In the genomic region with DNA sequence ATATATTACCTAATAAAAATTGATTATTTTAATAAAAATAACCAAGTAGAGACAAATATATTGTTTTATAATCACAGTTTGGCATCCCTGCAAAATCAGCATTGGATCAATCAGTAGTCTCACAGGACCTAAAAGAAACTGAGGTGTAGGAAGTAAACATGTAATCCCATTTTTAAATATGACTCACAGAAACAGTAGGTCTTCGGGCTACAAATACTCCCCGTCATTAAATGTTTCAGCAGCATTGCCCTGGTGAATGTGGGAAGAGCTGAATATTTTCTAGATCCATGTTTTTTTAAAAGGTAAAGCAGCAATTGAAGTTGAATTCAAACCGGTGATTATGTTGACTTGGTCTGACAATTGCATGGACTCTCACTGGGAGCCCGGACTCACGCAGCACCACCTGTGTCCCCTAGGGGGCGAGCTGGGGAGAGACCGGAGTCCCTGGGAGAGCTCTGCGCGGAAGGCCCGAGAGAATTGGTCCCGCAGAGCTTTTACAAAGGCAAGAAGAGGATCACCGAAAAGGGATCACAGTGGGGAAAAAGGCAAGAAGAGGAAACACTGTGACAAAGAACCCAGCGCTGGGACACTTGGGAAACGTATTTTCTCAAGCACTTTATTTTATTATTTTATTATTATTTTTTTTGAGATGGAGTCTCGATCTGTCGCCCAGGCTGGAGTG, we compare ENCODE assay signal across 1 cellular context.
A peak's percentile ranks its signal among the peaks of the same experiment; 100 is the strongest.
TF ChIP-seq lines count a peak whose summit lies in the region.

No MANE protein-coding gene starts in this region.

TF ChIP-seq in GM12878, 131 proteins besides CTCF, POLR2A, EP300 and RAD21 (continued from another document and continues in another):
- TF ChIP-seq, protein P1, sequence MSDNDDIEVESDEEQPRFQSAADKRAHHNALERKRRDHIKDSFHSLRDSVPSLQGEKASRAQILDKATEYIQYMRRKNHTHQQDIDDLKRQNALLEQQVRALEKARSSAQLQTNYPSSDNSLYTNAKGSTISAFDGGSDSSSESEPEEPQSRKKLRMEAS (IDR thresholded peaks at IDR 0.05; ENCODE audit: low read depth, low read length), result no peak
- TF ChIP-seq NBN (IDR thresholded peaks at IDR 0.05) (peak; percentile 57; the same call in 1 of the 2 replicates), IKZF1 (conservative IDR thresholded peaks at IDR 0.05) (peak; percentile 49), CHD2 (IDR thresholded peaks at IDR 0.05; ENCODE audit: borderline replicate concordance, low read depth, low read length) (0 out of 2 replicates have a peak, but pooled peaks have one; percentile 31), DPF2 (IDR thresholded peaks at IDR 0.05) (peak; percentile 23; the same call in 1 of the 2 replicates), JUNB (IDR thresholded peaks at IDR 0.05) (peak; percentile 18; the same call in 1 of the 2 replicates), CBFB (IDR thresholded peaks at IDR 0.05; ENCODE audit: low read depth) (0 out of 2 replicates have a peak, but pooled peaks have one; percentile 27), MTA3 (IDR thresholded peaks at IDR 0.05; ENCODE audit: borderline replicate concordance, low read length) (no peak), ZSCAN29 (IDR thresholded peaks at IDR 0.05) (no peak), BHLHE40 (IDR thresholded peaks at IDR 0.05; ENCODE audit: borderline replicate concordance in 1 of 2, low read depth in 2 of 2, low read length in 1 of 2) (peak; percentile 21 to 46; a peak in 2 of 4 replicates), EGR1 (IDR thresholded peaks at IDR 0.05; ENCODE audit: borderline replicate concordance in 1 of 2, low read depth in 2 of 2, low read length in 2 of 2) (no peak), RB1 (IDR thresholded peaks at IDR 0.05; ENCODE audit: borderline replicate concordance) (peak; percentile 41; the same call in 1 of the 2 replicates), MEF2A (IDR thresholded peaks at IDR 0.05; ENCODE audit: insufficient read depth, low read depth, low read length) (no peak), RCOR1 (conservative IDR thresholded peaks at IDR 0.05; ENCODE audit: low read depth, low read length) (0 out of 2 replicates have a peak, but pooled peaks have one; percentile 7), TCF3 (IDR thresholded peaks at IDR 0.05; ENCODE audit: borderline replicate concordance, insufficient read depth, low read depth, low read length) (peak; percentile 44; the same call in 1 of the 2 replicates), YY1 (IDR thresholded peaks at IDR 0.05; ENCODE audit: low read depth, low read length) (peak; percentile 65), MXI1 (IDR thresholded peaks at IDR 0.05; ENCODE audit: low read depth, low read length) (0 out of 2 replicates have a peak, but pooled peaks have one; percentile 25), GABPA (IDR thresholded peaks at IDR 0.05; ENCODE audit: low read depth) (no peak), NFYA (IDR thresholded peaks at IDR 0.05; ENCODE audit: borderline replicate concordance, low read depth, low read length) (no peak), SP1 (IDR thresholded peaks at IDR 0.05; ENCODE audit: low read depth, low read length) (peak; percentile 32), LARP7 (IDR thresholded peaks at IDR 0.05) (peak; percentile 30; the same call in 1 of the 2 replicates), RAD51 (IDR thresholded peaks at IDR 0.05) (peak; percentile 3; the same call in 1 of the 2 replicates), TCF12 (IDR thresholded peaks at IDR 0.05; ENCODE audit: low read depth, low read length) (0 out of 2 replicates have a peak, but pooled peaks have one; percentile 22), CBX5 (IDR thresholded peaks at IDR 0.05; ENCODE audit: low read depth) (0 out of 2 replicates have a peak, but pooled peaks have one; percentile 60), EED (IDR thresholded peaks at IDR 0.05; ENCODE audit: low read depth) (0 out of 2 replicates have a peak, but pooled peaks have one; percentile 27)
- TF ChIP-seq, protein P2, sequence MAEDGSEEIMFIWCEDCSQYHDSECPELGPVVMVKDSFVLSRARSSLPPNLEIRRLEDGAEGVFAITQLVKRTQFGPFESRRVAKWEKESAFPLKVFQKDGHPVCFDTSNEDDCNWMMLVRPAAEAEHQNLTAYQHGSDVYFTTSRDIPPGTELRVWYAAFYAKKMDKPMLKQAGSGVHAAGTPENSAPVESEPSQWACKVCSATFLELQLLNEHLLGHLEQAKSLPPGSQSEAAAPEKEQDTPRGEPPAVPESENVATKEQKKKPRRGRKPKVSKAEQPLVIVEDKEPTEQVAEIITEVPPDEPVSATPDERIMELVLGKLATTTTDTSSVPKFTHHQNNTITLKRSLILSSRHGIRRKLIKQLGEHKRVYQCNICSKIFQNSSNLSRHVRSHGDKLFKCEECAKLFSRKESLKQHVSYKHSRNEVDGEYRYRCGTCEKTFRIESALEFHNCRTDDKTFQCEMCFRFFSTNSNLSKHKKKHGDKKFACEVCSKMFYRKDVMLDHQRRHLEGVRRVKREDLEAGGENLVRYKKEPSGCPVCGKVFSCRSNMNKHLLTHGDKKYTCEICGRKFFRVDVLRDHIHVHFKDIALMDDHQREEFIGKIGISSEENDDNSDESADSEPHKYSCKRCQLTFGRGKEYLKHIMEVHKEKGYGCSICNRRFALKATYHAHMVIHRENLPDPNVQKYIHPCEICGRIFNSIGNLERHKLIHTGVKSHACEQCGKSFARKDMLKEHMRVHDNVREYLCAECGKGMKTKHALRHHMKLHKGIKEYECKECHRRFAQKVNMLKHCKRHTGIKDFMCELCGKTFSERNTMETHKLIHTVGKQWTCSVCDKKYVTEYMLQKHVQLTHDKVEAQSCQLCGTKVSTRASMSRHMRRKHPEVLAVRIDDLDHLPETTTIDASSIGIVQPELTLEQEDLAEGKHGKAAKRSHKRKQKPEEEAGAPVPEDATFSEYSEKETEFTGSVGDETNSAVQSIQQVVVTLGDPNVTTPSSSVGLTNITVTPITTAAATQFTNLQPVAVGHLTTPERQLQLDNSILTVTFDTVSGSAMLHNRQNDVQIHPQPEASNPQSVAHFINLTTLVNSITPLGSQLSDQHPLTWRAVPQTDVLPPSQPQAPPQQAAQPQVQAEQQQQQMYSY (CRISPR knock-in tag; IDR thresholded peaks at IDR 0.05), result no peak
- TF ChIP-seq, protein P3, sequence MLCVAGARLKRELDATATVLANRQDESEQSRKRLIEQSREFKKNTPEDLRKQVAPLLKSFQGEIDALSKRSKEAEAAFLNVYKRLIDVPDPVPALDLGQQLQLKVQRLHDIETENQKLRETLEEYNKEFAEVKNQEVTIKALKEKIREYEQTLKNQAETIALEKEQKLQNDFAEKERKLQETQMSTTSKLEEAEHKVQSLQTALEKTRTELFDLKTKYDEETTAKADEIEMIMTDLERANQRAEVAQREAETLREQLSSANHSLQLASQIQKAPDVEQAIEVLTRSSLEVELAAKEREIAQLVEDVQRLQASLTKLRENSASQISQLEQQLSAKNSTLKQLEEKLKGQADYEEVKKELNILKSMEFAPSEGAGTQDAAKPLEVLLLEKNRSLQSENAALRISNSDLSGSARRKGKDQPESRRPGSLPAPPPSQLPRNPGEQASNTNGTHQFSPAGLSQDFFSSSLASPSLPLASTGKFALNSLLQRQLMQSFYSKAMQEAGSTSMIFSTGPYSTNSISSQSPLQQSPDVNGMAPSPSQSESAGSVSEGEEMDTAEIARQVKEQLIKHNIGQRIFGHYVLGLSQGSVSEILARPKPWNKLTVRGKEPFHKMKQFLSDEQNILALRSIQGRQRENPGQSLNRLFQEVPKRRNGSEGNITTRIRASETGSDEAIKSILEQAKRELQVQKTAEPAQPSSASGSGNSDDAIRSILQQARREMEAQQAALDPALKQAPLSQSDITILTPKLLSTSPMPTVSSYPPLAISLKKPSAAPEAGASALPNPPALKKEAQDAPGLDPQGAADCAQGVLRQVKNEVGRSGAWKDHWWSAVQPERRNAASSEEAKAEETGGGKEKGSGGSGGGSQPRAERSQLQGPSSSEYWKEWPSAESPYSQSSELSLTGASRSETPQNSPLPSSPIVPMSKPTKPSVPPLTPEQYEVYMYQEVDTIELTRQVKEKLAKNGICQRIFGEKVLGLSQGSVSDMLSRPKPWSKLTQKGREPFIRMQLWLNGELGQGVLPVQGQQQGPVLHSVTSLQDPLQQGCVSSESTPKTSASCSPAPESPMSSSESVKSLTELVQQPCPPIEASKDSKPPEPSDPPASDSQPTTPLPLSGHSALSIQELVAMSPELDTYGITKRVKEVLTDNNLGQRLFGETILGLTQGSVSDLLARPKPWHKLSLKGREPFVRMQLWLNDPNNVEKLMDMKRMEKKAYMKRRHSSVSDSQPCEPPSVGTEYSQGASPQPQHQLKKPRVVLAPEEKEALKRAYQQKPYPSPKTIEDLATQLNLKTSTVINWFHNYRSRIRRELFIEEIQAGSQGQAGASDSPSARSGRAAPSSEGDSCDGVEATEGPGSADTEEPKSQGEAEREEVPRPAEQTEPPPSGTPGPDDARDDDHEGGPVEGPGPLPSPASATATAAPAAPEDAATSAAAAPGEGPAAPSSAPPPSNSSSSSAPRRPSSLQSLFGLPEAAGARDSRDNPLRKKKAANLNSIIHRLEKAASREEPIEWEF (IDR thresholded peaks at IDR 0.05; ENCODE audit: insufficient replicate concordance, low read depth, low read length), result no peak
- TF ChIP-seq, protein P4, sequence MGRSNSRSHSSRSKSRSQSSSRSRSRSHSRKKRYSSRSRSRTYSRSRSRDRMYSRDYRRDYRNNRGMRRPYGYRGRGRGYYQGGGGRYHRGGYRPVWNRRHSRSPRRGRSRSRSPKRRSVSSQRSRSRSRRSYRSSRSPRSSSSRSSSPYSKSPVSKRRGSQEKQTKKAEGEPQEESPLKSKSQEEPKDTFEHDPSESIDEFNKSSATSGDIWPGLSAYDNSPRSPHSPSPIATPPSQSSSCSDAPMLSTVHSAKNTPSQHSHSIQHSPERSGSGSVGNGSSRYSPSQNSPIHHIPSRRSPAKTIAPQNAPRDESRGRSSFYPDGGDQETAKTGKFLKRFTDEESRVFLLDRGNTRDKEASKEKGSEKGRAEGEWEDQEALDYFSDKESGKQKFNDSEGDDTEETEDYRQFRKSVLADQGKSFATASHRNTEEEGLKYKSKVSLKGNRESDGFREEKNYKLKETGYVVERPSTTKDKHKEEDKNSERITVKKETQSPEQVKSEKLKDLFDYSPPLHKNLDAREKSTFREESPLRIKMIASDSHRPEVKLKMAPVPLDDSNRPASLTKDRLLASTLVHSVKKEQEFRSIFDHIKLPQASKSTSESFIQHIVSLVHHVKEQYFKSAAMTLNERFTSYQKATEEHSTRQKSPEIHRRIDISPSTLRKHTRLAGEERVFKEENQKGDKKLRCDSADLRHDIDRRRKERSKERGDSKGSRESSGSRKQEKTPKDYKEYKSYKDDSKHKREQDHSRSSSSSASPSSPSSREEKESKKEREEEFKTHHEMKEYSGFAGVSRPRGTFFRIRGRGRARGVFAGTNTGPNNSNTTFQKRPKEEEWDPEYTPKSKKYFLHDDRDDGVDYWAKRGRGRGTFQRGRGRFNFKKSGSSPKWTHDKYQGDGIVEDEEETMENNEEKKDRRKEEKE (IDR thresholded peaks at IDR 0.05), result no peak
- TF ChIP-seq, protein P5, sequence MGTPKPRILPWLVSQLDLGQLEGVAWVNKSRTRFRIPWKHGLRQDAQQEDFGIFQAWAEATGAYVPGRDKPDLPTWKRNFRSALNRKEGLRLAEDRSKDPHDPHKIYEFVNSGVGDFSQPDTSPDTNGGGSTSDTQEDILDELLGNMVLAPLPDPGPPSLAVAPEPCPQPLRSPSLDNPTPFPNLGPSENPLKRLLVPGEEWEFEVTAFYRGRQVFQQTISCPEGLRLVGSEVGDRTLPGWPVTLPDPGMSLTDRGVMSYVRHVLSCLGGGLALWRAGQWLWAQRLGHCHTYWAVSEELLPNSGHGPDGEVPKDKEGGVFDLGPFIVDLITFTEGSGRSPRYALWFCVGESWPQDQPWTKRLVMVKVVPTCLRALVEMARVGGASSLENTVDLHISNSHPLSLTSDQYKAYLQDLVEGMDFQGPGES (IDR thresholded peaks at IDR 0.05), result no peak
- TF ChIP-seq, protein P6, sequence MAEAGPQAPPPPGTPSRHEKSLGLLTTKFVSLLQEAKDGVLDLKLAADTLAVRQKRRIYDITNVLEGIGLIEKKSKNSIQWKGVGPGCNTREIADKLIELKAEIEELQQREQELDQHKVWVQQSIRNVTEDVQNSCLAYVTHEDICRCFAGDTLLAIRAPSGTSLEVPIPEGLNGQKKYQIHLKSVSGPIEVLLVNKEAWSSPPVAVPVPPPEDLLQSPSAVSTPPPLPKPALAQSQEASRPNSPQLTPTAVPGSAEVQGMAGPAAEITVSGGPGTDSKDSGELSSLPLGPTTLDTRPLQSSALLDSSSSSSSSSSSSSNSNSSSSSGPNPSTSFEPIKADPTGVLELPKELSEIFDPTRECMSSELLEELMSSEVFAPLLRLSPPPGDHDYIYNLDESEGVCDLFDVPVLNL (IDR thresholded peaks at IDR 0.05; ENCODE audit: low read depth, low read length), result no peak
- TF ChIP-seq, protein P7, sequence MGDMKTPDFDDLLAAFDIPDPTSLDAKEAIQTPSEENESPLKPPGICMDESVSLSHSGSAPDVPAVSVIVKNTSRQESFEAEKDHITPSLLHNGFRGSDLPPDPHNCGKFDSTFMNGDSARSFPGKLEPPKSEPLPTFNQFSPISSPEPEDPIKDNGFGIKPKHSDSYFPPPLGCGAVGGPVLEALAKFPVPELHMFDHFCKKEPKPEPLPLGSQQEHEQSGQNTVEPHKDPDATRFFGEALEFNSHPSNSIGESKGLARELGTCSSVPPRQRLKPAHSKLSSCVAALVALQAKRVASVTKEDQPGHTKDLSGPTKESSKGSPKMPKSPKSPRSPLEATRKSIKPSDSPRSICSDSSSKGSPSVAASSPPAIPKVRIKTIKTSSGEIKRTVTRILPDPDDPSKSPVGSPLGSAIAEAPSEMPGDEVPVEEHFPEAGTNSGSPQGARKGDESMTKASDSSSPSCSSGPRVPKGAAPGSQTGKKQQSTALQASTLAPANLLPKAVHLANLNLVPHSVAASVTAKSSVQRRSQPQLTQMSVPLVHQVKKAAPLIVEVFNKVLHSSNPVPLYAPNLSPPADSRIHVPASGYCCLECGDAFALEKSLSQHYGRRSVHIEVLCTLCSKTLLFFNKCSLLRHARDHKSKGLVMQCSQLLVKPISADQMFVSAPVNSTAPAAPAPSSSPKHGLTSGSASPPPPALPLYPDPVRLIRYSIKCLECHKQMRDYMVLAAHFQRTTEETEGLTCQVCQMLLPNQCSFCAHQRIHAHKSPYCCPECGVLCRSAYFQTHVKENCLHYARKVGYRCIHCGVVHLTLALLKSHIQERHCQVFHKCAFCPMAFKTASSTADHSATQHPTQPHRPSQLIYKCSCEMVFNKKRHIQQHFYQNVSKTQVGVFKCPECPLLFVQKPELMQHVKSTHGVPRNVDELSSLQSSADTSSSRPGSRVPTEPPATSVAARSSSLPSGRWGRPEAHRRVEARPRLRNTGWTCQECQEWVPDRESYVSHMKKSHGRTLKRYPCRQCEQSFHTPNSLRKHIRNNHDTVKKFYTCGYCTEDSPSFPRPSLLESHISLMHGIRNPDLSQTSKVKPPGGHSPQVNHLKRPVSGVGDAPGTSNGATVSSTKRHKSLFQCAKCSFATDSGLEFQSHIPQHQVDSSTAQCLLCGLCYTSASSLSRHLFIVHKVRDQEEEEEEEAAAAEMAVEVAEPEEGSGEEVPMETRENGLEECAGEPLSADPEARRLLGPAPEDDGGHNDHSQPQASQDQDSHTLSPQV (IDR thresholded peaks at IDR 0.05), result 0 out of 2 replicates have a peak, but pooled peaks have one; percentile 64
- TF ChIP-seq, protein P8, sequence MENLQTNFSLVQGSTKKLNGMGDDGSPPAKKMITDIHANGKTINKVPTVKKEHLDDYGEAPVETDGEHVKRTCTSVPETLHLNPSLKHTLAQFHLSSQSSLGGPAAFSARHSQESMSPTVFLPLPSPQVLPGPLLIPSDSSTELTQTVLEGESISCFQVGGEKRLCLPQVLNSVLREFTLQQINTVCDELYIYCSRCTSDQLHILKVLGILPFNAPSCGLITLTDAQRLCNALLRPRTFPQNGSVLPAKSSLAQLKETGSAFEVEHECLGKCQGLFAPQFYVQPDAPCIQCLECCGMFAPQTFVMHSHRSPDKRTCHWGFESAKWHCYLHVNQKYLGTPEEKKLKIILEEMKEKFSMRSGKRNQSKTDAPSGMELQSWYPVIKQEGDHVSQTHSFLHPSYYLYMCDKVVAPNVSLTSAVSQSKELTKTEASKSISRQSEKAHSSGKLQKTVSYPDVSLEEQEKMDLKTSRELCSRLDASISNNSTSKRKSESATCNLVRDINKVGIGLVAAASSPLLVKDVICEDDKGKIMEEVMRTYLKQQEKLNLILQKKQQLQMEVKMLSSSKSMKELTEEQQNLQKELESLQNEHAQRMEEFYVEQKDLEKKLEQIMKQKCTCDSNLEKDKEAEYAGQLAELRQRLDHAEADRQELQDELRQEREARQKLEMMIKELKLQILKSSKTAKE (IDR thresholded peaks at IDR 0.05; ENCODE audit: low read depth, poor library complexity, severe bottlenecking), result peak; percentile 47
